ENCODE assay signal across 24 cellular contexts in genomic region chr11:114472661-114473060, GRCh38.
"Had no signal": no experiment of that assay in that cellular context is flagged by ENCODE, and none has a peak within 500 bp of the region (broad histone marks: within the 10 kb centered on the region; RNA-seq: fewer than 3 reads in every experiment).

No MANE protein-coding gene starts in this region.

- FAIRE-seq: HTR-8/SVneo had no signal

- H3K9ac ChIP-seq: SK-N-SH had no signal

- H3K9me3 ChIP-seq: SK-N-SH had no signal

- H3K27ac ChIP-seq: HL-60, RWPE1 had no signal

- DNase-seq: KBM-7; MV-4-11; NCI-H1092; NCI-H1436; NCI-H187; NCI-H2029; NCI-H2081 treated with DMSO at 0.1 percent for 48 hours; NCI-H2171; NCI-H226; NCI-H446; NCI-H510A; NCI-H524 treated with DMSO at 0.1 percent for 48 hours; NCI-H69; NCI-H774; NK-92 treated with Interleukin-12 subunit alpha and Interleukin-12 subunit beta, amount 100 ng/mL, for 24 hours; PC-3; SHP77; SK-N-SH; SW 1271; T-cell had no signal

- H3K4me2 ChIP-seq: SK-N-SH had no signal

- ATAC-seq: Panc1, PC-3, T-cell had no signal
